Comparison of ENCODE assay signal across 27 cellular contexts in genomic region chr4:150037251-150037856, GRCh38. TPM values are rescaled to one million over a fixed set of nuclear protein-coding genes. Genes with fewer than 3 reads are reported as not detected.
"Had no signal": no experiment of that assay in that cellular context is flagged by ENCODE, and none has a peak within 500 bp of the region (broad histone marks: within the 10 kb centered on the region; RNA-seq: fewer than 3 reads in every experiment).

No MANE protein-coding gene starts in this region.

- FAIRE-seq: frontal cortex had no signal

- H3K36me3 ChIP-seq: ascending aorta, breast epithelium, esophagus squamous epithelium had no signal

- H3K9me3 Mint-ChIP-seq: activated CD4-positive, alpha-beta memory T cell treated with anti-CD3 and anti-CD28 coated beads, Interleukin-2, amount 10 ng/mL, durations not matched to agents 7 days and 5 days; activated CD4-positive, alpha-beta T cell treated with anti-CD3 and anti-CD28 coated beads, Interleukin-2, amount 10 ng/mL, durations not matched to agents 24 days and 14 days; activated naive CD4-positive, alpha-beta T cell treated with anti-CD3 and anti-CD28 coated beads, Interleukin-2, amount 10 ng/mL, durations not matched to agents 7 days and 5 days; activated naive CD8-positive, alpha-beta T cell treated with anti-CD3 and anti-CD28 coated beads, Interleukin-2, amount 10 ng/mL, durations not matched to agents 7 days and 5 days; central memory CD8-positive, alpha-beta T cell; dendritic cell treated with granulocyte-macrophage colony-stimulating factor and Interleukin-4, amounts not matched to agents 40 ng/mL and 50 ng/mL, for 4 days; endodermal cell had no signal

- H3K4me1 ChIP-seq: ascending aorta, breast epithelium, esophagus squamous epithelium had no signal

- H3K4me3 Mint-ChIP-seq: activated CD4-positive, alpha-beta memory T cell treated with anti-CD3 and anti-CD28 coated beads, Interleukin-2, amount 10 ng/mL, durations not matched to agents 7 days and 5 days; activated CD4-positive, alpha-beta T cell treated with anti-CD3 and anti-CD28 coated beads for 36 hours; activated CD4-positive, alpha-beta T cell treated with anti-CD3 and anti-CD28 coated beads, Interleukin-2, amount 10 ng/mL, durations not matched to agents 24 days and 14 days; activated naive CD4-positive, alpha-beta T cell treated with anti-CD3 and anti-CD28 coated beads, Interleukin-2, amount 10 ng/mL, durations not matched to agents 7 days and 5 days; activated naive CD8-positive, alpha-beta T cell treated with anti-CD3 and anti-CD28 coated beads, Interleukin-2, amount 10 ng/mL, durations not matched to agents 7 days and 5 days; activated T-cell treated with anti-CD3 and anti-CD28 coated beads, Interleukin-2, amount 50 U/mL, for 24 hours; activated T-cell treated with anti-CD3 and anti-CD28 coated beads, Interleukin-2, amount 50 U/mL, for 72 hours; brain; central memory CD8-positive, alpha-beta T cell; dendritic cell treated with granulocyte-macrophage colony-stimulating factor and Interleukin-4, amounts not matched to agents 40 ng/mL and 50 ng/mL, for 4 days; endodermal cell had no signal

- H3K27me3 Mint-ChIP-seq: activated naive CD4-positive, alpha-beta T cell treated with anti-CD3 and anti-CD28 coated beads, Interleukin-2, amount 10 ng/mL, durations not matched to agents 7 days and 5 days; activated naive CD8-positive, alpha-beta T cell treated with anti-CD3 and anti-CD28 coated beads, Interleukin-2, amount 10 ng/mL, durations not matched to agents 7 days and 5 days had no signal

- H3K4me1 Mint-ChIP-seq: activated CD4-positive, alpha-beta memory T cell treated with anti-CD3 and anti-CD28 coated beads, Interleukin-2, amount 10 ng/mL, durations not matched to agents 7 days and 5 days; activated CD4-positive, alpha-beta T cell treated with anti-CD3 and anti-CD28 coated beads for 36 hours; activated CD4-positive, alpha-beta T cell treated with anti-CD3 and anti-CD28 coated beads, Interleukin-2, amount 10 ng/mL, durations not matched to agents 24 days and 14 days; activated naive CD4-positive, alpha-beta T cell treated with anti-CD3 and anti-CD28 coated beads, Interleukin-2, amount 10 ng/mL, durations not matched to agents 7 days and 5 days; activated naive CD8-positive, alpha-beta T cell treated with anti-CD3 and anti-CD28 coated beads, Interleukin-2, amount 10 ng/mL, durations not matched to agents 7 days and 5 days; central memory CD8-positive, alpha-beta T cell had no signal

- H3K27ac ChIP-seq: ascending aorta, breast epithelium, coronary artery, dorsolateral prefrontal cortex, esophagus squamous epithelium had no signal

- ATAC-seq: activated CD4-positive, alpha-beta T cell treated with anti-CD3 and anti-CD28 coated beads for 36 hours; activated naive CD4-positive, alpha-beta T cell treated with anti-CD3 and anti-CD28 coated beads, Interleukin-2, amount 50 U/mL, for 72 hours; activated T-cell treated with anti-CD3 and anti-CD28 coated beads, Interleukin-2, amount 50 U/mL, for 72 hours had no signal

- H3K36me3 Mint-ChIP-seq: activated naive CD4-positive, alpha-beta T cell treated with anti-CD3 and anti-CD28 coated beads, Interleukin-2, amount 10 ng/mL, durations not matched to agents 7 days and 5 days; activated naive CD4-positive, alpha-beta T cell treated with anti-CD3 and anti-CD28 coated beads, Interleukin-2, amount 50 U/mL, for 72 hours; activated naive CD8-positive, alpha-beta T cell treated with anti-CD3 and anti-CD28 coated beads, Interleukin-2, amount 10 ng/mL, durations not matched to agents 7 days and 5 days; brain had no signal

- H3K27ac Mint-ChIP-seq: activated CD4-positive, alpha-beta memory T cell treated with anti-CD3 and anti-CD28 coated beads, Interleukin-2, amount 10 ng/mL, durations not matched to agents 7 days and 5 days; activated CD4-positive, alpha-beta T cell treated with anti-CD3 and anti-CD28 coated beads for 36 hours; activated CD4-positive, alpha-beta T cell treated with anti-CD3 and anti-CD28 coated beads, Interleukin-2, amount 10 ng/mL, durations not matched to agents 24 days and 14 days; activated naive CD4-positive, alpha-beta T cell treated with anti-CD3 and anti-CD28 coated beads, Interleukin-2, amount 10 ng/mL, durations not matched to agents 7 days and 5 days; activated naive CD4-positive, alpha-beta T cell treated with anti-CD3 and anti-CD28 coated beads, Interleukin-2, amount 50 U/mL, for 72 hours; activated naive CD8-positive, alpha-beta T cell treated with anti-CD3 and anti-CD28 coated beads, Interleukin-2, amount 10 ng/mL, durations not matched to agents 7 days and 5 days; activated T-cell treated with anti-CD3 and anti-CD28 coated beads, Interleukin-2, amount 50 U/mL, for 24 hours; activated T-cell treated with anti-CD3 and anti-CD28 coated beads, Interleukin-2, amount 50 U/mL, for 72 hours; dendritic cell treated with granulocyte-macrophage colony-stimulating factor and Interleukin-4, amounts not matched to agents 40 ng/mL and 50 ng/mL, for 4 days; endodermal cell had no signal

- DNase-seq: activated CD4-positive, alpha-beta memory T cell treated with anti-CD3 and anti-CD28 coated beads, Interleukin-2, amount 10 ng/mL, durations not matched to agents 7 days and 5 days; activated CD4-positive, alpha-beta T cell treated with anti-CD3 and anti-CD28 coated beads for 36 hours; activated CD4-positive, alpha-beta T cell treated with anti-CD3 and anti-CD28 coated beads, Interleukin-2, amount 10 ng/mL, durations not matched to agents 24 days and 14 days; activated CD4-positive, CD25-positive, alpha-beta regulatory T cell; activated CD4-positive, CD25-positive, alpha-beta regulatory T cell treated with anti-CD3 and anti-CD28 coated beads, Interleukin-2, amount 50 U/mL, for 72 hours; activated CD8-positive, alpha-beta memory T cell treated with anti-CD3 and anti-CD28 coated beads, Interleukin-2, amount 50 U/mL, for 48 hours; activated gamma-delta T cell; activated naive CD4-positive, alpha-beta T cell; activated naive CD4-positive, alpha-beta T cell treated with anti-CD3 and anti-CD28 coated beads, Interleukin-2, amount 10 ng/mL, durations not matched to agents 7 days and 5 days; activated naive CD8-positive, alpha-beta T cell treated with anti-CD3 and anti-CD28 coated beads, Interleukin-2, amount 10 ng/mL, durations not matched to agents 7 days and 5 days; activated T-cell treated with anti-CD3 and anti-CD28 coated beads for 4 hours; activated T-cell treated with anti-CD3 and anti-CD28 coated beads, Interleukin-2, amount 50 U/mL, for 24 hours; activated T-cell treated with anti-CD3 and anti-CD28 coated beads, Interleukin-2, amount 50 U/mL, for 72 hours; dorsolateral prefrontal cortex; effector memory CD4-positive, alpha-beta T cell; endodermal cell; esophagus squamous epithelium; head of caudate nucleus; T-helper 2 cell had no signal

- H3K4me3 ChIP-seq: ascending aorta, breast epithelium, coronary artery, dorsolateral prefrontal cortex, esophagus squamous epithelium had no signal

- H3K9me3 ChIP-seq: ascending aorta, breast epithelium, esophagus squamous epithelium had no signal

- H3K27me3 ChIP-seq: ascending aorta, breast epithelium had no signal

RNA-seq across cellular contexts. Expression of gene DCLK2, which starts 40.9 kb away (rescaled TPM):
- total RNA-seq: activated CD4-positive, alpha-beta T cell treated with anti-CD3 and anti-CD28 coated beads for 36 hours; activated CD4-positive, alpha-beta T cell treated with anti-CD3 and anti-CD28 coated beads, Interleukin-2, amount 10 ng/mL, durations not matched to agents 24 days and 14 days; activated naive CD4-positive, alpha-beta T cell treated with anti-CD3 and anti-CD28 coated beads, Interleukin-2, amount 50 U/mL, for 72 hours; activated naive CD8-positive, alpha-beta T cell treated with anti-CD3 and anti-CD28 coated beads, Interleukin-2, amount 10 ng/mL, durations not matched to agents 7 days and 5 days had no signal
